Comparison of ENCODE assay signal across 29 cellular contexts in genomic region chr13:43737524-43737923, GRCh38.
"Had no signal": no experiment of that assay in that cellular context is flagged by ENCODE, and none has a peak within 500 bp of the region (broad histone marks: within the 10 kb centered on the region; RNA-seq: fewer than 3 reads in every experiment).

No MANE protein-coding gene starts in this region.

- FAIRE-seq: urothelium cell line had no signal

- H3K27ac Mint-ChIP-seq: stimulated activated effector memory CD8-positive, alpha-beta T cell treated with anti-CD3 and anti-CD28 coated beads, Interleukin-12 subunit alpha, Interleukin-12 subunit beta, amount 100 ng/mL, for 72 hours; stimulated activated memory B cell treated with anti-CD40 and anti-IgM and Interleukin-4, amounts not matched to agents 10 μg/mL and 1 μg/mL and 100 μg/mL, for 72 hours; stimulated activated naive B cell treated with anti-CD40 and anti-IgM and Interleukin-4, amounts not matched to agents 10 μg/mL and 1 μg/mL and 100 μg/mL, for 72 hours; stimulated activated naive CD8-positive, alpha-beta T cell treated with anti-CD3 and anti-CD28 coated beads, Interleukin-15, amount 100 ng/mL, for 72 hours; stimulated activated naive CD8-positive, alpha-beta T cell treated with anti-CD3 and anti-CD28 coated beads, Interleukin-15, Interleukin-2, amounts not matched to agents 100 ng/mL and 50 ng/mL, for 24 hours; type B pancreatic cell had no signal

- H3K4me3 Mint-ChIP-seq: stimulated activated effector memory CD8-positive, alpha-beta T cell treated with anti-CD3 and anti-CD28 coated beads, Interleukin-12 subunit alpha, Interleukin-12 subunit beta, amount 100 ng/mL, for 72 hours; stimulated activated memory B cell treated with anti-CD40 and anti-IgM and Interleukin-4, amounts not matched to agents 10 μg/mL and 1 μg/mL and 100 μg/mL, for 72 hours; stimulated activated naive B cell treated with anti-CD40 and anti-IgM and Interleukin-4, amounts not matched to agents 10 μg/mL and 1 μg/mL and 100 μg/mL, for 72 hours; stimulated activated naive CD8-positive, alpha-beta T cell treated with anti-CD3 and anti-CD28 coated beads, Interleukin-15, amount 100 ng/mL, for 72 hours; stimulated activated naive CD8-positive, alpha-beta T cell treated with anti-CD3 and anti-CD28 coated beads, Interleukin-15, Interleukin-2, amounts not matched to agents 100 ng/mL and 50 ng/mL, for 24 hours; type B pancreatic cell had no signal

- H3K4me3 ChIP-seq: stomach, suprapubic skin, testis, thoracic aorta, thyroid gland, tibial artery, tibial nerve, transverse colon, upper lobe of left lung, upper lobe of right lung, uterus, vagina had no signal

- H3K27me3 Mint-ChIP-seq: stimulated activated memory B cell treated with anti-CD40 and anti-IgM and Interleukin-4, amounts not matched to agents 10 μg/mL and 1 μg/mL and 100 μg/mL, for 72 hours; stimulated activated naive CD8-positive, alpha-beta T cell treated with anti-CD3 and anti-CD28 coated beads, Interleukin-15, amount 100 ng/mL, for 72 hours had no signal

- H3K27ac ChIP-seq: stomach, suprapubic skin, testis, thoracic aorta, thyroid gland, tibial artery, tibial nerve, transverse colon, upper lobe of left lung, upper lobe of right lung, uterus, vagina had no signal

- H3K27me3 ChIP-seq: stomach, suprapubic skin, testis, thyroid gland, tibial artery, tibial nerve, transverse colon, upper lobe of left lung, upper lobe of right lung, uterus, vagina had no signal

- H3K4me1 ChIP-seq: stomach, suprapubic skin, testis, thyroid gland, tibial artery, tibial nerve, transverse colon, upper lobe of left lung, upper lobe of right lung, uterus, vagina had no signal

- H3K9me3 ChIP-seq: stomach, suprapubic skin, testis, thoracic aorta, thyroid gland, tibial artery, tibial nerve, transverse colon, upper lobe of left lung, upper lobe of right lung, uterus, vagina had no signal

- H3K4me1 Mint-ChIP-seq: stimulated activated effector memory CD8-positive, alpha-beta T cell treated with anti-CD3 and anti-CD28 coated beads, Interleukin-12 subunit alpha, Interleukin-12 subunit beta, amount 100 ng/mL, for 72 hours; stimulated activated memory B cell treated with anti-CD40 and anti-IgM and Interleukin-4, amounts not matched to agents 10 μg/mL and 1 μg/mL and 100 μg/mL, for 72 hours; stimulated activated naive B cell treated with anti-CD40 and anti-IgM and Interleukin-4, amounts not matched to agents 10 μg/mL and 1 μg/mL and 100 μg/mL, for 72 hours; stimulated activated naive CD8-positive, alpha-beta T cell treated with anti-CD3 and anti-CD28 coated beads, Interleukin-15, amount 100 ng/mL, for 72 hours had no signal

- H3K9me3 Mint-ChIP-seq: stimulated activated effector memory CD8-positive, alpha-beta T cell treated with anti-CD3 and anti-CD28 coated beads, Interleukin-12 subunit alpha, Interleukin-12 subunit beta, amount 100 ng/mL, for 72 hours; stimulated activated memory B cell treated with anti-CD40 and anti-IgM and Interleukin-4, amounts not matched to agents 10 μg/mL and 1 μg/mL and 100 μg/mL, for 72 hours; stimulated activated naive B cell treated with anti-CD40 and anti-IgM and Interleukin-4, amounts not matched to agents 10 μg/mL and 1 μg/mL and 100 μg/mL, for 72 hours; stimulated activated naive CD8-positive, alpha-beta T cell treated with anti-CD3 and anti-CD28 coated beads, Interleukin-15, amount 100 ng/mL, for 72 hours; stimulated activated naive CD8-positive, alpha-beta T cell treated with anti-CD3 and anti-CD28 coated beads, Interleukin-15, Interleukin-2, amounts not matched to agents 100 ng/mL and 50 ng/mL, for 24 hours; type B pancreatic cell had no signal

- H3K36me3 Mint-ChIP-seq: stimulated activated effector memory CD8-positive, alpha-beta T cell treated with anti-CD3 and anti-CD28 coated beads, Interleukin-12 subunit alpha, Interleukin-12 subunit beta, amount 100 ng/mL, for 72 hours; stimulated activated memory B cell treated with anti-CD40 and anti-IgM and Interleukin-4, amounts not matched to agents 10 μg/mL and 1 μg/mL and 100 μg/mL, for 72 hours; stimulated activated naive B cell treated with anti-CD40 and anti-IgM and Interleukin-4, amounts not matched to agents 10 μg/mL and 1 μg/mL and 100 μg/mL, for 72 hours; type B pancreatic cell had no signal

- ATAC-seq: stimulated activated effector memory CD8-positive, alpha-beta T cell treated with anti-CD3 and anti-CD28 coated beads, Interleukin-12 subunit alpha, Interleukin-12 subunit beta, amount 100 ng/mL, for 72 hours; stimulated activated memory B cell treated with anti-CD40 and anti-IgM and Interleukin-4, amounts not matched to agents 10 μg/mL and 1 μg/mL and 100 μg/mL, for 72 hours; stimulated activated naive B cell treated with anti-CD40 and anti-IgM and Interleukin-4, amounts not matched to agents 10 μg/mL and 1 μg/mL and 100 μg/mL, for 72 hours; stimulated activated naive CD8-positive, alpha-beta T cell treated with anti-CD3 and anti-CD28 coated beads, Interleukin-15, amount 100 ng/mL, for 72 hours; stimulated activated naive CD8-positive, alpha-beta T cell treated with anti-CD3 and anti-CD28 coated beads, Interleukin-15, Interleukin-2, amounts not matched to agents 100 U/mL and 50 U/mL, for 24 hours; upper lobe of right lung had no signal

- H3K36me3 ChIP-seq: stomach, suprapubic skin, thoracic aorta, thyroid gland, tibial artery, tibial nerve, transverse colon, upper lobe of left lung, upper lobe of right lung, uterus, vagina had no signal

- DNase-seq: stimulated activated CD4-positive, alpha-beta T cell treated with anti-CD3 and anti-CD28 coated beads, Interleukin-2, amount 100 ng/mL, for 48 hours; stimulated activated CD4-positive, alpha-beta T cell treated with anti-CD3 and anti-CD28 coated beads, Interleukin-4, amount 100 ng/mL, for 1 hour; stimulated activated CD4-positive, alpha-beta T cell treated with anti-CD3 and anti-CD28 coated beads, Interleukin-4, amount 100 ng/mL, for 24 hours; stimulated activated CD4-positive, alpha-beta T cell treated with anti-CD3 and anti-CD28 coated beads, Interleukin-4, amount 100 ng/mL, for 4 hours; stimulated activated CD8-positive, alpha-beta memory T cell treated with anti-CD3 and anti-CD28 coated beads, Interleukin-4, amount 100 ng/mL, for 48 hours; stimulated activated naive B cell treated with anti-CD40 and anti-IgM and Interleukin-4, amounts not matched to agents 10 μg/mL and 1 μg/mL and 100 μg/mL, for 72 hours; stimulated activated naive CD4-positive, alpha-beta T cell; stimulated activated naive CD4-positive, alpha-beta T cell treated with Interleukin-2 at 50 U/mL for 16 hours; stimulated activated naive CD8-positive, alpha-beta T cell treated with anti-CD3 and anti-CD28 coated beads, Interleukin-15, amount 100 ng/mL, for 72 hours; stimulated activated naive CD8-positive, alpha-beta T cell treated with anti-CD3 and anti-CD28 coated beads, Interleukin-15, Interleukin-2, amounts not matched to agents 100 U/mL and 50 U/mL, for 24 hours; stomach; substantia nigra; testis; thyroid gland; tibial artery; transverse colon; trophoblast cell; upper lobe of left lung; upper lobe of right lung; uterus had no signal
